ENCODE assay signal across 8 cellular contexts in genomic region chr1:153957744-153958110, GRCh38. TPM values are rescaled to one million over a fixed set of nuclear protein-coding genes. Genes with fewer than 3 reads are reported as not detected.
DNase-seq lines count a peak whose midpoint lies in the region; ATAC-seq, FAIRE-seq and TF ChIP-seq lines count a peak whose summit lies in the region.

No MANE protein-coding gene starts in this region.

- no peak for FAIRE-seq in D721Med (lab: Jason Lieb, UNC)

- H3K9me3 ChIP-seq in HUES6 (ENCODE audit: control insufficient read depth, insufficient read depth, low read depth, low read length) (no peaks in the 10 kb centered on the region), sigmoid colon (no peaks in the 10 kb centered on the region)

- H3K27me3 ChIP-seq in BJ (ENCODE audit: control insufficient read depth, insufficient read depth, low read length) (no peaks in the 10 kb centered on the region), HUES6 (ENCODE audit: control insufficient read depth, insufficient read depth, low read length) (no peaks in the 10 kb centered on the region), sigmoid colon (no peaks in the 10 kb centered on the region)

- peak overlapping the region; percentile 96 for H3K4me3 ChIP-seq in BJ (ENCODE audit: low read depth, low read length)
- peak overlapping the region; percentile 74 for H3K4me3 ChIP-seq in HUES6 (ENCODE audit: low read depth, low read length)
- peak overlapping the region; percentile 77 to 98 (median 85) for H3K4me3 ChIP-seq in sigmoid colon

- no peak for DNase-seq in BJ (ENCODE audit: low read depth)
- DNase-seq in activated CD8-positive, alpha-beta memory T cell treated with anti-CD3 and anti-CD28 coated beads, Interleukin-2, amount 50 U/mL, for 48 hours, result peak; percentile 72
- peak; percentile 45 for DNase-seq in germinal center (ENCODE audit: low spot score)
- no peak for DNase-seq in sigmoid colon
- no peak for DNase-seq in D721Med (ENCODE audit: insufficient read length, low spot score)
- DNase-seq in Ammon's horn (ENCODE audit: low spot score), result no peak

- CTCF ChIA-PET in BJ (lab: Yijun Ruan, JAX), result interaction anchor here (2.5 kb wide), 1 partner anchor 11 kb away, joined by 13 read pairs; the partner anchor contains the start of gene DENND4B

- POLR2A ChIA-PET in BJ (lab: Charles Lee), result no interaction called here

- TF ChIP-seq CTCF in BJ (IDR thresholded peaks at IDR 0.05; ENCODE audit: insufficient read depth, low read depth, low read length) (no peak), sigmoid colon (IDR thresholded peaks at IDR 0.05) (no peak), D721Med (IDR thresholded peaks at IDR 0.05; ENCODE audit: insufficient read depth, missing control alignments) (no peak)

- peak; percentile 12 for ATAC-seq in GM19324 (IDR thresholded peaks at IDR 0.05; ENCODE audit: low FRiP score, unreplicated experiment)

- peaks cover 21% of the 10 kb centered on the region for H3K36me3 ChIP-seq in BJ (ENCODE audit: control insufficient read depth, insufficient read depth, low read length)
- peaks cover 42% of the 10 kb centered on the region for H3K36me3 ChIP-seq in HUES6 (ENCODE audit: control insufficient read depth, insufficient read depth, low read length)
- H3K36me3 ChIP-seq in sigmoid colon, result peaks cover 6 to 41% (median 13%) of the 10 kb centered on the region in 4 donors

- 0% methylated on average over 13 of the region's 13 CpGs for WGBS in sigmoid colon, 2 donors

- H3K4me1 ChIP-seq in HUES6 (ENCODE audit: control insufficient read depth, insufficient read depth, low read length) (peaks cover 28% of the 10 kb centered on the region), sigmoid colon (peaks cover 0 to 53% (median 49%) of the 10 kb centered on the region in 4 donors)

- TF ChIP-seq EP300 in sigmoid colon (IDR thresholded peaks at IDR 0.05), result no peak

- peak overlapping the region; percentile 90 for H3K9ac ChIP-seq in HUES6 (ENCODE audit: low read length)

- intact Hi-C loops in sigmoid colon (cut with DNase I), result loop anchor here (5.0 kb wide), 1 partner anchor 35 kb away; the partner anchor contains the start of gene GATAD2B

- TF ChIP-seq POLR2A in sigmoid colon (IDR thresholded peaks at IDR 0.05), result no peak

- peak overlapping the region; percentile 69; the same call in 1 of the 2 replicates for H3K27ac ChIP-seq in HUES6 (ENCODE audit: low read depth, low read length)
- H3K27ac ChIP-seq in sigmoid colon, result peak overlapping the region; percentile 93 to 98 (median 97)

RNA-seq across cellular contexts. Expression of gene CRTC2, which starts 0.7 kb away (rescaled TPM):
- 17.7 and 25.2 TPM in 2 replicates for polyA plus RNA-seq in BJ (2011; rRNA removed)
- polyA minus RNA-seq in BJ (2011; rRNA and poly(A)+ RNA removed), result 33.8 and 37.9 TPM in 2 replicates
- 10 to 100 TPM; 13.7 to 23.3 (median 15.0) TPM for total RNA-seq in sigmoid colon
- 10 to 100 TPM; 17.8 to 32.9 (median 18.6) TPM for polyA plus RNA-seq in sigmoid colon

RNA-seq across cellular contexts. Expression of gene SLC39A1, which starts 5.6 kb away (rescaled TPM):
- 97.6 and 121 TPM in 2 replicates for polyA plus RNA-seq in BJ (2011; rRNA removed)
- 47.4 and 67.6 TPM in 2 replicates for polyA minus RNA-seq in BJ (2011; rRNA and poly(A)+ RNA removed)
- total RNA-seq in sigmoid colon, result 10 to 100 TPM; 50.7 to 80.3 (median 76.1) TPM
- 10 to 100 TPM; 25.7 to 97.5 (median 28.8) TPM for polyA plus RNA-seq in sigmoid colon

RNA-seq across cellular contexts. Expression of gene CREB3L4, which starts 10.0 kb away (rescaled TPM):
- 8.0 and 8.7 TPM in 2 replicates for polyA plus RNA-seq in BJ (2011; rRNA removed)
- polyA minus RNA-seq in BJ (2011; rRNA and poly(A)+ RNA removed), result 3.6 and 6.2 TPM in 2 replicates
- 10 to 100 TPM in 2 of 4 donors, 1 to 10 TPM in 2; 7.9 to 13.8 (median 10.2) TPM for total RNA-seq in sigmoid colon
- polyA plus RNA-seq in sigmoid colon, result 10 to 100 TPM in 2 of 3 donors, 1 to 10 TPM in 1; 7.9 to 18.0 (median 16.8) TPM

RNA-seq across cellular contexts. Expression of gene DENND4B, which starts 11.2 kb away (rescaled TPM):
- polyA plus RNA-seq in BJ (2011; rRNA removed), result 10.1 and 17.6 TPM in 2 replicates
- polyA minus RNA-seq in BJ (2011; rRNA and poly(A)+ RNA removed), result 15.9 and 22.5 TPM in 2 replicates
- total RNA-seq in sigmoid colon, result 10 to 100 TPM; 17.9 to 34.9 (median 23.1) TPM
- polyA plus RNA-seq in sigmoid colon, result 10 to 100 TPM in 1 of 3 donors, 1 to 10 TPM in 2; 4.9 to 41.6 (median 9.0) TPM

RNA-seq across cellular contexts. Expression of gene JTB, which starts 19.7 kb away (rescaled TPM):
- polyA plus RNA-seq in BJ (2011; rRNA removed) (189 and 227 TPM in 2 replicates), sigmoid colon (100 to 1,000 TPM; 220 to 324 (median 286) TPM)
- 38.3 and 54.4 TPM in 2 replicates for polyA minus RNA-seq in BJ (2011; rRNA and poly(A)+ RNA removed)
- 100 to 1,000 TPM; 171 to 293 (median 219) TPM for total RNA-seq in sigmoid colon

Comparison
In these comparisons a context has a peak if more than half of its experiments do, and no peak if none do; other contexts are left out.
1. DNase-seq: peak in activated CD8-positive, alpha-beta memory T cell treated with anti-CD3 and anti-CD28 coated beads, Interleukin-2, amount 50 U/mL, for 48 hours (single experiment) and germinal center (single experiment); none in BJ (single experiment), sigmoid colon (single experiment), D721Med (single experiment) and Ammon's horn (single experiment).
2. Peak in every context shown above with its lines, with median percentiles within 50 percentile points of each other: H3K4me3 ChIP-seq.